18 cellular contexts compared by ENCODE assay signal in genomic region chr13:73334459-73334858, GRCh38.
DNase-seq lines count a peak whose midpoint lies in the region; ATAC-seq and TF ChIP-seq lines count a peak whose summit lies in the region.
"Had no signal": no experiment of that assay in that cellular context is flagged by ENCODE, and none has a peak within 500 bp of the region (broad histone marks: within the 10 kb centered on the region; RNA-seq: fewer than 3 reads in every experiment).

No MANE protein-coding gene starts in this region.

- H3K4me2 ChIP-seq in GM23338, result no peak overlapping the region
- no peak overlapping the region for H3K4me2 ChIP-seq in skeletal muscle satellite cell (ENCODE audit: low read length)

- H3K9me2 ChIP-seq in GM23338 (ENCODE audit: insufficient read depth), result no peaks in the 10 kb centered on the region

- TF ChIP-seq CTCF in GM23338 (conservative IDR thresholded peaks at IDR 0.05; ENCODE audit: low read depth in 2 of 2), result no peak
- TF ChIP-seq CTCF in adrenal gland (IDR thresholded peaks at IDR 0.05), result no peak

- H3F3A ChIP-seq in GM23338 (replicated peaks; ENCODE audit: low read depth), result no peaks in the 10 kb centered on the region

- H3K9me3 ChIP-seq in skeletal muscle satellite cell (replicated peaks; ENCODE audit: low read length) (no peaks in the 10 kb centered on the region), adrenal gland (replicated peaks in 1 of 3) (no peaks in the 10 kb centered on the region)
- H3K9me3 ChIP-seq: SJSA1, transverse colon had no signal

- H2AFZ ChIP-seq in GM23338, result no peak overlapping the region; the same call in 1 of the 2 replicates

- H4K20me1 ChIP-seq in GM23338 (replicated peaks; ENCODE audit: insufficient read depth), result no peaks in the 10 kb centered on the region

- POLR2A ChIA-PET in activated CD4-positive, alpha-beta T cell treated with anti-CD3 and anti-CD28 coated beads for 36 hours (lab: Charles Lee), result no interaction called here

- H3K4me3 Mint-ChIP-seq in GM23338, result no peak overlapping the region
- H3K4me3 Mint-ChIP-seq in activated CD4-positive, alpha-beta T cell treated with anti-CD3 and anti-CD28 coated beads for 36 hours, result no peak overlapping the region
- H3K4me3 Mint-ChIP-seq: activated CD4-positive, alpha-beta T cell treated with anti-CD3 and anti-CD28 coated beads, Interleukin-2, amount 10 ng/mL, durations not matched to agents 7 days and 5 days; activated naive CD4-positive, alpha-beta T cell treated with anti-CD3 and anti-CD28 coated beads, Interleukin-2, amount 10 ng/mL, durations not matched to agents 7 days and 5 days had no signal

- no peaks in the 10 kb centered on the region for H3K9me3 Mint-ChIP-seq in GM23338
- no peaks in the 10 kb centered on the region for H3K9me3 Mint-ChIP-seq in activated CD4-positive, alpha-beta T cell treated with anti-CD3 and anti-CD28 coated beads for 36 hours (ENCODE audit: low read depth)
- H3K9me3 Mint-ChIP-seq: activated CD4-positive, alpha-beta T cell treated with anti-CD3 and anti-CD28 coated beads, Interleukin-2, amount 10 ng/mL, durations not matched to agents 7 days and 5 days had no signal

- ATAC-seq in GM23338, result no peak
- no peak for ATAC-seq in activated CD4-positive, alpha-beta T cell treated with anti-CD3 and anti-CD28 coated beads for 36 hours

- no peaks in the 10 kb centered on the region for H3K36me3 Mint-ChIP-seq in GM23338 (ENCODE audit: low read depth)
- no peaks in the 10 kb centered on the region for H3K36me3 Mint-ChIP-seq in activated CD4-positive, alpha-beta T cell treated with anti-CD3 and anti-CD28 coated beads for 36 hours (ENCODE audit: low read depth)
- H3K36me3 Mint-ChIP-seq: activated naive CD4-positive, alpha-beta T cell treated with anti-CD3 and anti-CD28 coated beads, Interleukin-2, amount 10 ng/mL, durations not matched to agents 7 days and 5 days had no signal

- intact Hi-C loops in activated CD4-positive, alpha-beta T cell treated with anti-CD3 and anti-CD28 coated beads for 36 hours (cut with DNase I, micrococcal nuclease), result no loop called here
- intact Hi-C loops in adrenal gland (cut with DNase I), result no loop called here

- H3K4me3 ChIP-seq in GM23338, result no peak overlapping the region
- H3K4me3 ChIP-seq in skeletal muscle satellite cell (ENCODE audit: low read length), result no peak overlapping the region
- no peak overlapping the region for H3K4me3 ChIP-seq in adrenal gland
- H3K4me3 ChIP-seq: cardiac muscle cell, SJSA1, spleen, transverse colon had no signal

- CTCF ChIA-PET in activated CD4-positive, alpha-beta T cell treated with anti-CD3 and anti-CD28 coated beads for 36 hours (lab: Charles Lee), result interaction anchor here (1.0 to 1.1 kb wide), 2 partner anchors 365 to 398 kb away, joined by 4 read pairs; no protein-coding TSS in a partner anchor

- peak overlapping the region; percentile 64; the same call in 1 of the 2 replicates for H3K27ac Mint-ChIP-seq in GM23338
- no peak overlapping the region for H3K27ac Mint-ChIP-seq in activated CD4-positive, alpha-beta T cell treated with anti-CD3 and anti-CD28 coated beads for 36 hours
- H3K27ac Mint-ChIP-seq: activated CD4-positive, alpha-beta T cell treated with anti-CD3 and anti-CD28 coated beads, Interleukin-2, amount 10 ng/mL, durations not matched to agents 7 days and 5 days; activated naive CD4-positive, alpha-beta T cell treated with anti-CD3 and anti-CD28 coated beads, Interleukin-2, amount 10 ng/mL, durations not matched to agents 7 days and 5 days had no signal

- H3K27ac ChIP-seq in GM23338 (ENCODE audit: low read depth), result no peak overlapping the region
- H3K27ac ChIP-seq in adrenal gland, result no peak overlapping the region
- H3K27ac ChIP-seq: C4-2B, cardiac muscle cell, spleen, transverse colon had no signal

- H3K27me3 Mint-ChIP-seq in GM23338 (ENCODE audit: insufficient read depth, low read depth, poor library complexity), result peaks cover 2% of the 10 kb centered on the region
- H3K27me3 Mint-ChIP-seq in activated CD4-positive, alpha-beta T cell treated with anti-CD3 and anti-CD28 coated beads for 36 hours, result no peaks in the 10 kb centered on the region
- H3K27me3 Mint-ChIP-seq: activated CD4-positive, alpha-beta T cell treated with anti-CD3 and anti-CD28 coated beads, Interleukin-2, amount 10 ng/mL, durations not matched to agents 7 days and 5 days; activated naive CD4-positive, alpha-beta T cell treated with anti-CD3 and anti-CD28 coated beads, Interleukin-2, amount 10 ng/mL, durations not matched to agents 7 days and 5 days had no signal

- WGBS in adrenal gland, 4 donors, result 77 to 80% (median 79%) methylated on average over 5 of the region's 5 CpGs

- no peak for DNase-seq in GM23338 (ENCODE audit: low spot score)
- DNase-seq in RPMI7951 (ENCODE audit: low read depth), result peak; percentile 64
- DNase-seq in fibroblast of gingiva (ENCODE audit: low read depth), result peak; percentile 7
- no peak for DNase-seq in GM19240 (ENCODE audit: insufficient read length, low spot score)
- DNase-seq in activated CD4-positive, alpha-beta T cell treated with anti-CD3 and anti-CD28 coated beads for 36 hours, result no peak
- DNase-seq in globus pallidus (ENCODE audit: low spot score), result no peak
- DNase-seq in adrenal gland, result no peak
- DNase-seq: activated CD4-positive, alpha-beta T cell treated with anti-CD3 and anti-CD28 coated beads, Interleukin-2, amount 10 ng/mL, durations not matched to agents 7 days and 5 days; activated naive CD4-positive, alpha-beta T cell treated with anti-CD3 and anti-CD28 coated beads, Interleukin-2, amount 10 ng/mL, durations not matched to agents 7 days and 5 days; KG1; NCI-H1417; NCI-H2227 treated with DMSO at 0.1 percent for 48 hours; spleen; transverse colon had no signal

- H3K9ac ChIP-seq in skeletal muscle satellite cell (ENCODE audit: low read depth, low read length), result peak overlapping the region; percentile 65

- H3K4me1 ChIP-seq in GM23338 (ENCODE audit: insufficient read depth), result 0 out of 2 replicates have a peak, but pooled peaks cover under 1% of the 10 kb centered on the region
- H3K4me1 ChIP-seq in skeletal muscle satellite cell (ENCODE audit: control insufficient read depth, insufficient read depth, low read length), result peaks cover 54% of the 10 kb centered on the region
- no peaks in the 10 kb centered on the region for H3K4me1 ChIP-seq in adrenal gland (replicated peaks in 1 of 2)
- H3K4me1 ChIP-seq: spleen, transverse colon had no signal

- no peaks in the 10 kb centered on the region for H3K79me2 ChIP-seq in GM23338 (replicated peaks; ENCODE audit: insufficient read depth)

- peaks cover 3% of the 10 kb centered on the region; the same call in 2 of the 3 replicates for H3K4me1 Mint-ChIP-seq in GM23338
- H3K4me1 Mint-ChIP-seq in activated CD4-positive, alpha-beta T cell treated with anti-CD3 and anti-CD28 coated beads for 36 hours, result peaks cover 10% of the 10 kb centered on the region
- H3K4me1 Mint-ChIP-seq: activated CD4-positive, alpha-beta T cell treated with anti-CD3 and anti-CD28 coated beads, Interleukin-2, amount 10 ng/mL, durations not matched to agents 7 days and 5 days had no signal

- H3K36me3 ChIP-seq in GM23338 (ENCODE audit: insufficient read depth) (no peaks in the 10 kb centered on the region), skeletal muscle satellite cell (ENCODE audit: insufficient read depth, low read length) (no peaks in the 10 kb centered on the region), adrenal gland (replicated peaks in 1 of 2) (no peaks in the 10 kb centered on the region)
- H3K36me3 ChIP-seq: cardiac muscle cell, SJSA1, spleen, transverse colon had no signal

- no peaks in the 10 kb centered on the region for H3K27me3 ChIP-seq in GM23338 (ENCODE audit: insufficient read depth)
- H3K27me3 ChIP-seq in skeletal muscle satellite cell (ENCODE audit: control insufficient read depth, insufficient read depth, low read length), result no peaks in the 10 kb centered on the region
- no peaks in the 10 kb centered on the region for H3K27me3 ChIP-seq in adrenal gland
- H3K27me3 ChIP-seq: cardiac muscle cell, SJSA1, spleen, transverse colon had no signal

- TF ChIP-seq POLR2A in adrenal gland (IDR thresholded peaks at IDR 0.05), result no peak

TF ChIP-seq in GM23338, 12 proteins besides CTCF, POLR2A, EP300 and RAD21 (continues in another document):
- no peak for TF ChIP-seq STAT1 (IDR thresholded peaks at IDR 0.05; ENCODE audit: unreplicated experiment)

Comparison
In these comparisons a context has a peak if more than half of its experiments do, and no peak if none do; other contexts are left out.
1. DNase-seq: peak in RPMI7951 (single experiment) and fibroblast of gingiva (single experiment); none in GM23338 (single experiment), GM19240 (single experiment), activated CD4-positive, alpha-beta T cell treated with anti-CD3 and anti-CD28 coated beads for 36 hours (single experiment), globus pallidus (single experiment) and adrenal gland (0 of 7).